ENCODE assay signal across 12 cellular contexts in the genomic region with DNA sequence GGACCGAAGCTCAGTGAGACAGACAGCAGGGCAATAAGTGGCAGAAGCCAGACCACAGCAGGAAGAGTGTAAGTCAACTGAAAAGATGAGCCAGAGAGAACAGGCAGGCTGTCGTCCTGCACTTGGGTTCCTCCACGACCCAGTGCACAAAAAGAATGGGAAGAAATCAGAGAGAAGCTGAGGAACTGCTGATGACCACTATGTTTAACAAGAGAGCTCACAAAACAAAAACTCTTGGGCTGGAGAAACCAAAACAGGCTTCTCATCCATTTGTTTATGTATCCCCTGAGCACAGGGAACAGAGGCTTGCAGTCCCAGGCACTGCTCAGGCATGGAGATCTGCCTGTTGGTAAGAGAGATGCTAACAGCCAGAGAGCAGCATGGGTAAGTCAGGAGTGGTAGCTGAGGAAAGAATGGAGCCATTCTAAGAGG. TPM values are rescaled to one million over a fixed set of nuclear protein-coding genes. Genes with fewer than 3 reads are reported as not detected.
A peak's percentile ranks its signal among the peaks of the same experiment; 100 is the strongest.
DNase-seq lines count a peak whose midpoint lies in the region; ATAC-seq and TF ChIP-seq lines count a peak whose summit lies in the region.
"Had no signal": no experiment of that assay in that cellular context is flagged by ENCODE, and none has a peak within 500 bp of the region (broad histone marks: within the 10 kb centered on the region; RNA-seq: fewer than 3 reads in every experiment).

No MANE protein-coding gene starts in this region.

- POLR2A ChIA-PET in naive thymus-derived CD4-positive, alpha-beta T cell (lab: Charles Lee), result interaction anchor here (0.8 kb wide), 1 partner anchor 14 kb away, joined by 3 read pairs; the partner anchor contains the start of gene AKAP8L

- H3K4me1 Mint-ChIP-seq in naive thymus-derived CD4-positive, alpha-beta T cell, result peaks cover 22 to 61% (median 52%) of the 10 kb centered on the region in 7 donors

- no peak overlapping the region for H3K4me3 ChIP-seq in naive thymus-derived CD4-positive, alpha-beta T cell (ENCODE audit: low read length)
- no peak overlapping the region for H3K4me3 ChIP-seq in thyroid gland (replicated peaks in 1 of 3)
- H3K4me3 ChIP-seq: Peyer's patch had no signal

- H3K36me3 Mint-ChIP-seq in activated naive CD4-positive, alpha-beta T cell treated with anti-CD3 and anti-CD28 coated beads, Interleukin-2, amount 50 U/mL, for 72 hours, result no peaks in the 10 kb centered on the region
- H3K36me3 Mint-ChIP-seq in naive thymus-derived CD4-positive, alpha-beta T cell, result peaks cover 0 to 35% (median 0%) of the 10 kb centered on the region in 5 donors
- H3K36me3 Mint-ChIP-seq: IgD-negative memory B cell had no signal

- H3K36me3 ChIP-seq in naive thymus-derived CD4-positive, alpha-beta T cell (ENCODE audit: control insufficient read depth in 2 of 3, insufficient read depth in 3 of 3, low read length in 3 of 3), result peaks cover 3 to 67% (median 7%) of the 10 kb centered on the region in 3 experiments
- H3K36me3 ChIP-seq in thyroid gland, result peaks cover 26 to 35% of the 10 kb centered on the region in 2 donors

- H3K27ac Mint-ChIP-seq in activated naive CD4-positive, alpha-beta T cell treated with anti-CD3 and anti-CD28 coated beads, Interleukin-2, amount 50 U/mL, for 72 hours, result peak overlapping the region; percentile 39 to 87
- peak overlapping the region in 8 of 9 donors; percentile 16 to 94 (median 68) for H3K27ac Mint-ChIP-seq in naive thymus-derived CD4-positive, alpha-beta T cell

- H3K9me3 Mint-ChIP-seq in activated naive CD4-positive, alpha-beta T cell treated with anti-CD3 and anti-CD28 coated beads, Interleukin-2, amount 50 U/mL, for 72 hours, result no peaks in the 10 kb centered on the region
- H3K9me3 Mint-ChIP-seq in naive thymus-derived CD4-positive, alpha-beta T cell, result no peaks in the 10 kb centered on the region
- H3K9me3 Mint-ChIP-seq: IgD-negative memory B cell had no signal

- no peak for TF ChIP-seq POLR2A in thyroid gland (IDR thresholded peaks at IDR 0.05)

- CTCF ChIA-PET in naive thymus-derived CD4-positive, alpha-beta T cell (lab: Charles Lee), result interaction anchor here (0.9 to 1.5 kb wide), 2 partner anchors 12 to 152 kb away, joined by 3 read pairs; no protein-coding TSS in a partner anchor

- no peak for DNase-seq in activated naive CD4-positive, alpha-beta T cell treated with anti-CD3 and anti-CD28 coated beads, Interleukin-2, amount 50 U/mL, for 72 hours (ENCODE audit: low spot score in 2 of 2)
- DNase-seq in activated naive CD4-positive, alpha-beta T cell treated with Interleukin-2 at 50 U/mL for 16 hours, result no peak
- DNase-seq in caudate nucleus (lab: John Stamatoyannopoulos, UW), result peak in 3 of 61 donors; percentile 17 to 34 (median 27)
- no peak for DNase-seq in naive thymus-derived CD4-positive, alpha-beta T cell
- no peak for DNase-seq in thyroid gland
- DNase-seq in GM13976 (ENCODE audit: low spot score), result no peak
- no peak for DNase-seq in cortex of kidney (lab: John Stamatoyannopoulos, UW)
- DNase-seq in NCI-H2227 (lab: John Stamatoyannopoulos, UW; ENCODE audit: unreplicated experiment), result no peak
- DNase-seq: activated gamma-delta T cell had no signal

- in situ Hi-C loops in GM13976 (cut with MboI; ENCODE audit: low sequenced_read_pairs, unreplicated experiment), result no loop called here

- no peaks in the 10 kb centered on the region for H3K27me3 Mint-ChIP-seq in naive thymus-derived CD4-positive, alpha-beta T cell
- H3K27me3 Mint-ChIP-seq: IgD-negative memory B cell had no signal

- no peak for ATAC-seq in activated naive CD4-positive, alpha-beta T cell treated with anti-CD3 and anti-CD28 coated beads, Interleukin-2, amount 50 U/mL, for 72 hours
- ATAC-seq in naive thymus-derived CD4-positive, alpha-beta T cell, result no peak

- peak overlapping the region in 4 of 10 donors; percentile 11 to 50 (median 30) for H3K4me3 Mint-ChIP-seq in naive thymus-derived CD4-positive, alpha-beta T cell

- WGBS in thyroid gland, 2 donors, result 31 to 43% methylated on average over 3 of the region's 3 CpGs

- no peaks in the 10 kb centered on the region for H3K27me3 ChIP-seq in naive thymus-derived CD4-positive, alpha-beta T cell (ENCODE audit: control insufficient read depth in 2 of 2, insufficient read depth in 2 of 2, low read length in 2 of 2)
- H3K27me3 ChIP-seq in thyroid gland, result no peaks in the 10 kb centered on the region
- H3K27me3 ChIP-seq: neutrophil, Peyer's patch had no signal

- H3K9me3 ChIP-seq in naive thymus-derived CD4-positive, alpha-beta T cell (ENCODE audit: control insufficient read depth in 2 of 3, low read length in 3 of 3), result no peaks in the 10 kb centered on the region
- H3K9me3 ChIP-seq in thyroid gland, result no peaks in the 10 kb centered on the region
- H3K9me3 ChIP-seq: neutrophil, Peyer's patch had no signal

- TF ChIP-seq CTCF in thyroid gland (IDR thresholded peaks at IDR 0.05) (no peak), GM13976 (IDR thresholded peaks at IDR 0.05; ENCODE audit: borderline replicate concordance, control extremely low read depth, extremely low read depth, insufficient read depth, missing control alignments) (no peak)

- peak overlapping the region; percentile 28 for H3K27ac ChIP-seq in caudate nucleus (ENCODE audit: low read depth, low read length)
- no peak overlapping the region for H3K27ac ChIP-seq in naive thymus-derived CD4-positive, alpha-beta T cell (ENCODE audit: low read depth, low read length)
- peak overlapping the region in 2 of 3 donors; percentile 17 to 18 for H3K27ac ChIP-seq in thyroid gland
- H3K27ac ChIP-seq: neutrophil had no signal

- H3K4me1 ChIP-seq in naive thymus-derived CD4-positive, alpha-beta T cell (ENCODE audit: control insufficient read depth in 2 of 2, insufficient read depth in 2 of 2, low read length in 2 of 2), result no peaks in the 10 kb centered on the region
- peaks cover 13 to 33% of the 10 kb centered on the region in 2 donors for H3K4me1 ChIP-seq in thyroid gland

- intact Hi-C loops in naive thymus-derived CD4-positive, alpha-beta T cell (cut with micrococcal nuclease), result no loop called here
- intact Hi-C loops in thyroid gland (cut with DNase I), result no loop called here

RNA-seq across cellular contexts. Expression of gene AKAP8L, which starts 14.0 kb away (rescaled TPM):
- total RNA-seq in activated naive CD4-positive, alpha-beta T cell treated with anti-CD3 and anti-CD28 coated beads, Interleukin-2, amount 50 U/mL, for 72 hours, result 100 to 1,000 TPM in 1 of 2 donors, 10 to 100 TPM in 1; 70.9 to 114 TPM
- 100 to 1,000 TPM in 4 of 5 experiments, 10 to 100 TPM in 1; 81.2 to 208 (median 146) TPM for total RNA-seq in naive thymus-derived CD4-positive, alpha-beta T cell
- 10 to 100 TPM; 39.9 to 92.9 TPM for polyA plus RNA-seq in naive thymus-derived CD4-positive, alpha-beta T cell
- 100 to 1,000 TPM; 122 to 272 (median 204) TPM for total RNA-seq in thyroid gland

RNA-seq across cellular contexts. Expression of gene AKAP8, which starts 25.2 kb away (rescaled TPM):
- 10 to 100 TPM; 41.1 to 51.4 TPM for total RNA-seq in activated naive CD4-positive, alpha-beta T cell treated with anti-CD3 and anti-CD28 coated beads, Interleukin-2, amount 50 U/mL, for 72 hours
- total RNA-seq in naive thymus-derived CD4-positive, alpha-beta T cell, result 10 to 100 TPM; 60.0 to 81.2 (median 80.2) TPM
- polyA plus RNA-seq in naive thymus-derived CD4-positive, alpha-beta T cell, result 10 to 100 TPM; 11.9 to 21.1 TPM
- 10 to 100 TPM; 21.8 to 33.2 (median 26.6) TPM for total RNA-seq in thyroid gland

RNA-seq across cellular contexts. Expression of gene WIZ, which starts 45.0 kb away (rescaled TPM):
- 10 to 100 TPM; 18.4 to 19.8 TPM for total RNA-seq in activated naive CD4-positive, alpha-beta T cell treated with anti-CD3 and anti-CD28 coated beads, Interleukin-2, amount 50 U/mL, for 72 hours
- total RNA-seq in naive thymus-derived CD4-positive, alpha-beta T cell, result 10 to 100 TPM; 20.1 to 34.9 (median 24.8) TPM
- polyA plus RNA-seq in naive thymus-derived CD4-positive, alpha-beta T cell, result 1 to 10 TPM in 1 of 2 donors, under 1 TPM in 1; 0.91 to 1.6 TPM
- total RNA-seq in thyroid gland, result 10 to 100 TPM; 23.0 to 48.5 (median 29.6) TPM

RNA-seq across cellular contexts. Expression of gene RASAL3, which starts 59.5 kb away (rescaled TPM):
- total RNA-seq in activated naive CD4-positive, alpha-beta T cell treated with anti-CD3 and anti-CD28 coated beads, Interleukin-2, amount 50 U/mL, for 72 hours, result 100 to 1,000 TPM in 1 of 2 donors, 10 to 100 TPM in 1; 64.5 to 101 TPM
- 100 to 1,000 TPM; 138 to 214 (median 159) TPM for total RNA-seq in naive thymus-derived CD4-positive, alpha-beta T cell
- polyA plus RNA-seq in naive thymus-derived CD4-positive, alpha-beta T cell, result 100 to 1,000 TPM in 1 of 2 donors, 10 to 100 TPM in 1; 38.5 to 120 TPM
- total RNA-seq in thyroid gland, result 1 to 10 TPM; 2.6 to 4.4 (median 3.7) TPM
